Comparison of ENCODE assay signal across 14 cellular contexts in the genomic region with DNA sequence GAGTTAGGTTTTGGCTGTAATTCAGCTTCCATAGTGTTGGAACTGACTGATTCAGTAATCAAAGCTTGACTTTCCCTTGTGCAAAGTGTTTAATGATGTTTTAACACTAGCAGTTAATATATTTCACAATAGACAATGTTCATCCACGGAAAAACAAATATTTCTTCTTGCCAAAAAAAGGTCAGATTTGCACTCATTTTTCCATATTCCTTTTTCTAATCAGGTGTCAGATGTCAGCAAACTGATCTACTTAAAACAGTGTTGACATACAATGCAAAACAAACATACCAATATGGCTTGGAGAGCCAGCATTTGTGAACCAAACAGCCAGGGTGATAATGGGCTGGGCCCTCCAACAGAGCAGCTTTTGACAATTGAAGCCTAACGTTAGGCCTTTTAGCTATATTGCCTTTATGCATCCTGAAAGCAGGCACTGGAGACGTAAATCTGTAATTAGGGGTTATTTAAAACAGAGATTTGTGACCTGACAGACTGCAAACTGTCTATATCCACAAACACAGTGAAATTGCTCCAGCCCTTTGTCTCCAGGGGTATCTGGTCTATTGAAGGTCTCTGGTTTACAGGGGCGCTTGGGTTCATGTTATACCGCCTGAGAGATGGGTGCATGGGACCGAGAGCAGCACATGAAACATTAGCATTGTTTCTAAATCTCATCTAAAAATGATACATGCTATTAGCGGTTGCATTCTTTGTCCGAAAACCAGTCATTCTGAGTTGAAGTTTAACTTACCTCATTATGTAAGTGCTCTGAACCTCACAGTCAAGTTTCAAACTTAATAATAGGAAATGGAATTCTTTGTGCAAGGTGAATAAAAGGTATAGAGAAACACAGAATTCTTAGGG. TPM values are rescaled to one million over a fixed set of nuclear protein-coding genes. Genes with fewer than 3 reads are reported as not detected.
DNase-seq lines count a peak whose midpoint lies in the region; ATAC-seq and TF ChIP-seq lines count a peak whose summit lies in the region.
"Had no signal": no experiment of that assay in that cellular context is flagged by ENCODE, and none has a peak within 500 bp of the region (broad histone marks: within the 10 kb centered on the region; RNA-seq: fewer than 3 reads in every experiment).

No MANE protein-coding gene starts in this region.

- peaks cover 5% of the 10 kb centered on the region for H3K27me3 Mint-ChIP-seq in progenitor cell of endocrine pancreas

- intact Hi-C loops in sigmoid colon (cut with DNase I) = no loop called here

- no peak for TF ChIP-seq POLR2A in sigmoid colon (IDR thresholded peaks at IDR 0.05)

- ATAC-seq in GM21529 (IDR thresholded peaks at IDR 0.05; ENCODE audit: unreplicated experiment) = peak; percentile 60
- no peak for ATAC-seq in activated naive CD4-positive, alpha-beta T cell treated with anti-CD3 and anti-CD28 coated beads, Interleukin-2, amount 50 U/mL, for 72 hours

- peaks cover 0 to 10% (median 8%) of the 10 kb centered on the region in 4 donors for H3K9me3 ChIP-seq in sigmoid colon

- H3K36me3 ChIP-seq in sigmoid colon = no peaks in the 10 kb centered on the region

- no peaks in the 10 kb centered on the region for H3K4me1 ChIP-seq in sigmoid colon
- H3K4me1 ChIP-seq: parathyroid adenoma had no signal

- TF ChIP-seq EP300 in sigmoid colon (IDR thresholded peaks at IDR 0.05) = no peak

- H3K27me3 ChIP-seq in sigmoid colon = peaks cover 0 to 11% (median 4%) of the 10 kb centered on the region in 3 donors

- TF ChIP-seq CTCF in progenitor cell of endocrine pancreas (IDR thresholded peaks at IDR 0.05; ENCODE audit: unreplicated experiment) (no peak), sigmoid colon (IDR thresholded peaks at IDR 0.05) (no peak)

- H3K4me1 Mint-ChIP-seq in progenitor cell of endocrine pancreas (ENCODE audit: low read depth) = peaks cover 9% of the 10 kb centered on the region
- H3K4me1 Mint-ChIP-seq: CD8-positive, alpha-beta memory T cell had no signal

- H3K36me3 Mint-ChIP-seq in progenitor cell of endocrine pancreas (ENCODE audit: insufficient read depth) = peaks cover 1% of the 10 kb centered on the region
- H3K36me3 Mint-ChIP-seq in activated naive CD4-positive, alpha-beta T cell treated with anti-CD3 and anti-CD28 coated beads, Interleukin-2, amount 50 U/mL, for 72 hours = peaks cover 6 to 20% of the 10 kb centered on the region in 2 donors
- H3K36me3 Mint-ChIP-seq: activated CD4-positive, alpha-beta memory T cell treated with anti-CD3 and anti-CD28 coated beads for 36 hours; CD8-positive, alpha-beta memory T cell had no signal

- WGBS in sigmoid colon, 2 donors = 28 to 75% methylated on average over 8 of the region's 8 CpGs

- peaks cover 4% of the 10 kb centered on the region for H3K9me3 Mint-ChIP-seq in progenitor cell of endocrine pancreas (ENCODE audit: low read depth)
- H3K9me3 Mint-ChIP-seq in activated naive CD4-positive, alpha-beta T cell treated with anti-CD3 and anti-CD28 coated beads, Interleukin-2, amount 50 U/mL, for 72 hours = peaks cover 5 to 14% of the 10 kb centered on the region in 2 donors

- H3K27ac Mint-ChIP-seq in progenitor cell of endocrine pancreas = peak overlapping the region; percentile 86
- no peak overlapping the region for H3K27ac Mint-ChIP-seq in activated naive CD4-positive, alpha-beta T cell treated with anti-CD3 and anti-CD28 coated beads, Interleukin-2, amount 50 U/mL, for 72 hours
- H3K27ac Mint-ChIP-seq: activated CD4-positive, alpha-beta memory T cell treated with anti-CD3 and anti-CD28 coated beads for 36 hours; CD8-positive, alpha-beta memory T cell had no signal

- H3K27ac ChIP-seq in sigmoid colon = no peak overlapping the region
- H3K27ac ChIP-seq: parathyroid adenoma, RWPE1 had no signal

- H3K4me3 ChIP-seq in sigmoid colon = no peak overlapping the region

- DNase-seq in NCI-H1105 treated with DMSO at 0.1 percent for 48 hours (lab: John Stamatoyannopoulos, UW) (peak; percentile 69), NCI-H526 treated with DMSO at 0.1 percent for 48 hours (lab: John Stamatoyannopoulos, UW) (peak; percentile 7), progenitor cell of endocrine pancreas (ENCODE audit: low spot score, unreplicated experiment) (no peak), sigmoid colon (no peak), T-helper 2 cell (no peak)
- no peak for DNase-seq in activated naive CD4-positive, alpha-beta T cell treated with anti-CD3 and anti-CD28 coated beads, Interleukin-2, amount 50 U/mL, for 72 hours (ENCODE audit: low spot score in 2 of 2)
- DNase-seq: activated CD4-positive, alpha-beta memory T cell treated with anti-CD3 and anti-CD28 coated beads for 36 hours; activated effector memory CD4-positive, alpha-beta T cell treated with anti-CD3 and anti-CD28 coated beads, Interleukin-2, amount 50 U/mL, for 16 hours; CD8-positive, alpha-beta memory T cell; effector memory CD4-positive, alpha-beta T cell; NCI-H1048 had no signal

- no peak overlapping the region for H3K4me3 Mint-ChIP-seq in progenitor cell of endocrine pancreas (ENCODE audit: low read depth)
- H3K4me3 Mint-ChIP-seq: activated CD4-positive, alpha-beta memory T cell treated with anti-CD3 and anti-CD28 coated beads for 36 hours; CD8-positive, alpha-beta memory T cell had no signal

RNA-seq across cellular contexts. Expression of a gene that starts 7.1 kb away (rescaled TPM):
- 19.3 and 22.3 TPM in 2 replicates for total RNA-seq in progenitor cell of endocrine pancreas
- 1 to 10 TPM in 1 of 4 donors, under 1 TPM in 2, not detected in 1; 0.33 to 1.7 (median 0.41) TPM for total RNA-seq in sigmoid colon
- polyA plus RNA-seq in sigmoid colon = 10 to 100 TPM in 2 of 3 donors, 1 to 10 TPM in 1; 6.0 to 22.7 (median 13.4) TPM
- total RNA-seq in activated naive CD4-positive, alpha-beta T cell treated with anti-CD3 and anti-CD28 coated beads, Interleukin-2, amount 50 U/mL, for 72 hours = 10 to 100 TPM; 18.1 to 82.5 TPM

Comparison
In these comparisons a context has a peak if more than half of its experiments do, and no peak if none do; other contexts are left out.
1. DNase-seq: peak in NCI-H1105 treated with DMSO at 0.1 percent for 48 hours (single experiment) and NCI-H526 treated with DMSO at 0.1 percent for 48 hours (single experiment); none in progenitor cell of endocrine pancreas (single experiment), sigmoid colon (single experiment), activated naive CD4-positive, alpha-beta T cell treated with anti-CD3 and anti-CD28 coated beads, Interleukin-2, amount 50 U/mL, for 72 hours (0 of 2) and T-helper 2 cell (0 of 5).